ENCODE assay signal across 27 cellular contexts in genomic region chr1:7280257-7280656, GRCh38.
"Had no signal": no experiment of that assay in that cellular context is flagged by ENCODE, and none has a peak within 500 bp of the region (broad histone marks: within the 10 kb centered on the region; RNA-seq: fewer than 3 reads in every experiment).

No MANE protein-coding gene starts in this region.

- H3K4me3 ChIP-seq: breast epithelium, dorsolateral prefrontal cortex, gastroesophageal sphincter, stomach, suprapubic skin, tibial artery had no signal

- ATAC-seq: activated CD4-positive, alpha-beta T cell treated with anti-CD3 and anti-CD28 coated beads for 36 hours; activated CD8-positive, alpha-beta memory T cell treated with anti-CD3 and anti-CD28 coated beads, Interleukin-2, amount 10 ng/mL, durations not matched to agents 7 days and 5 days; activated CD8-positive, alpha-beta T cell treated with anti-CD3 and anti-CD28 coated beads, Interleukin-2, amount 10 ng/mL, durations not matched to agents 7 days and 5 days; activated naive CD4-positive, alpha-beta T cell treated with anti-CD3 and anti-CD28 coated beads, Interleukin-2, amount 50 U/mL, for 72 hours; effector memory CD8-positive, alpha-beta T cell; gastroesophageal sphincter; left colon; natural killer cell; right cardiac atrium; stimulated activated naive B cell treated with anti-CD40 and anti-IgM and Interleukin-4, amounts not matched to agents 10 μg/mL and 1 μg/mL and 100 μg/mL, for 72 hours had no signal

- H3K27ac ChIP-seq: breast epithelium, dorsolateral prefrontal cortex, gastroesophageal sphincter, stomach, suprapubic skin, tibial artery had no signal

- H3K27ac Mint-ChIP-seq: activated CD4-positive, alpha-beta T cell treated with anti-CD3 and anti-CD28 coated beads for 36 hours; activated CD8-positive, alpha-beta memory T cell treated with anti-CD3 and anti-CD28 coated beads, Interleukin-2, amount 10 ng/mL, durations not matched to agents 7 days and 5 days; activated CD8-positive, alpha-beta T cell treated with anti-CD3 and anti-CD28 coated beads, Interleukin-2, amount 10 ng/mL, durations not matched to agents 7 days and 5 days; activated naive CD4-positive, alpha-beta T cell treated with anti-CD3 and anti-CD28 coated beads, Interleukin-2, amount 50 U/mL, for 72 hours; effector memory CD8-positive, alpha-beta T cell; natural killer cell; stimulated activated naive B cell treated with anti-CD40 and anti-IgM and Interleukin-4, amounts not matched to agents 10 μg/mL and 1 μg/mL and 100 μg/mL, for 72 hours; T-helper 2 cell treated with Interferon-gamma antibody and Interleukin-4, amounts not matched to agents 5 μg/mL and 100 μg/mL, for 36 hours had no signal

- H3K4me3 Mint-ChIP-seq: activated CD4-positive, alpha-beta T cell treated with anti-CD3 and anti-CD28 coated beads for 36 hours; activated CD8-positive, alpha-beta memory T cell treated with anti-CD3 and anti-CD28 coated beads, Interleukin-2, amount 10 ng/mL, durations not matched to agents 7 days and 5 days; activated CD8-positive, alpha-beta T cell treated with anti-CD3 and anti-CD28 coated beads, Interleukin-2, amount 10 ng/mL, durations not matched to agents 7 days and 5 days; effector memory CD8-positive, alpha-beta T cell; natural killer cell; stimulated activated naive B cell treated with anti-CD40 and anti-IgM and Interleukin-4, amounts not matched to agents 10 μg/mL and 1 μg/mL and 100 μg/mL, for 72 hours; T-helper 2 cell treated with Interferon-gamma antibody and Interleukin-4, amounts not matched to agents 5 μg/mL and 100 μg/mL, for 36 hours had no signal

- H3K4me1 Mint-ChIP-seq: activated CD4-positive, alpha-beta T cell treated with anti-CD3 and anti-CD28 coated beads for 36 hours; activated CD8-positive, alpha-beta memory T cell treated with anti-CD3 and anti-CD28 coated beads, Interleukin-2, amount 10 ng/mL, durations not matched to agents 7 days and 5 days; natural killer cell; stimulated activated naive B cell treated with anti-CD40 and anti-IgM and Interleukin-4, amounts not matched to agents 10 μg/mL and 1 μg/mL and 100 μg/mL, for 72 hours had no signal

- H3K27me3 ChIP-seq: breast epithelium, dorsolateral prefrontal cortex, stomach had no signal

- H3K9me3 Mint-ChIP-seq: activated naive CD4-positive, alpha-beta T cell treated with anti-CD3 and anti-CD28 coated beads, Interleukin-2, amount 50 U/mL, for 72 hours; effector memory CD8-positive, alpha-beta T cell; natural killer cell; T-helper 2 cell treated with Interferon-gamma antibody and Interleukin-4, amounts not matched to agents 5 μg/mL and 100 μg/mL, for 36 hours had no signal

- DNase-seq: activated CD4-positive, alpha-beta T cell treated with anti-CD3 and anti-CD28 coated beads for 36 hours; activated CD4-positive, CD25-positive, alpha-beta regulatory T cell; activated CD8-positive, alpha-beta memory T cell treated with anti-CD3 and anti-CD28 coated beads, Interleukin-2, amount 10 ng/mL, durations not matched to agents 7 days and 5 days; activated CD8-positive, alpha-beta T cell treated with anti-CD3 and anti-CD28 coated beads, Interleukin-2, amount 10 ng/mL, durations not matched to agents 7 days and 5 days; activated naive CD4-positive, alpha-beta T cell; activated T-cell treated with anti-CD3 and anti-CD28 coated beads, Interleukin-2, amount 50 U/mL, for 48 hours; central memory CD4-positive, alpha-beta T cell; dorsolateral prefrontal cortex; effector memory CD8-positive, alpha-beta T cell; erythroblast; hippocampal formation; kidney; left colon; mesendoderm; natural killer cell; posterior cingulate gyrus; right cardiac atrium; stimulated activated CD4-positive, alpha-beta T cell treated with anti-CD3 and anti-CD28 coated beads, Interleukin-15, amount 100 ng/mL, for 24 hours; stimulated activated CD4-positive, alpha-beta T cell treated with anti-CD3 and anti-CD28 coated beads, Interleukin-2, amount 100 ng/mL, for 24 hours; stimulated activated naive B cell treated with anti-CD40 and anti-IgM and Interleukin-4, amounts not matched to agents 10 μg/mL and 1 μg/mL and 100 μg/mL, for 72 hours; stomach; tibial artery had no signal

- H3K36me3 Mint-ChIP-seq: activated CD8-positive, alpha-beta memory T cell treated with anti-CD3 and anti-CD28 coated beads, Interleukin-2, amount 10 ng/mL, durations not matched to agents 7 days and 5 days; activated naive CD4-positive, alpha-beta T cell treated with anti-CD3 and anti-CD28 coated beads, Interleukin-2, amount 50 U/mL, for 72 hours; natural killer cell; stimulated activated naive B cell treated with anti-CD40 and anti-IgM and Interleukin-4, amounts not matched to agents 10 μg/mL and 1 μg/mL and 100 μg/mL, for 72 hours had no signal

- H3K36me3 ChIP-seq: breast epithelium, gastroesophageal sphincter, stomach, suprapubic skin, tibial artery had no signal
